In genomic region chr10:26435852-26436251, GRCh38 we compare ENCODE assay signal across 24 cellular contexts. TPM values are rescaled to one million over a fixed set of nuclear protein-coding genes. Genes with fewer than 3 reads are reported as not detected.
DNase-seq lines count a peak whose midpoint lies in the region; ATAC-seq and TF ChIP-seq lines count a peak whose summit lies in the region.
"Had no signal": no experiment of that assay in that cellular context is flagged by ENCODE, and none has a peak within 500 bp of the region (broad histone marks: within the 10 kb centered on the region; RNA-seq: fewer than 3 reads in every experiment).

No MANE protein-coding gene starts in this region.

- POLR2A ChIA-PET in OCI-LY7 (lab: Charles Lee), result interaction anchor here (0.6 to 1.9 kb wide), 6 partner anchors 13 to 111 kb away, joined by 3 to 4 read pairs (median 4); no protein-coding TSS in a partner anchor

- H3K4me1 ChIP-seq in OCI-LY7 (ENCODE audit: insufficient read depth, low read length, poor library complexity, severe bottlenecking) (peaks cover 27% of the 10 kb centered on the region), breast epithelium (no peaks in the 10 kb centered on the region)
- H3K4me1 ChIP-seq: thyroid gland had no signal

- peak overlapping the region; percentile 80; the same call in 1 of the 2 replicates for H2AFZ ChIP-seq in OCI-LY7 (ENCODE audit: low read length)

- peak overlapping the region; percentile 77 for H3K4me2 ChIP-seq in OCI-LY7 (ENCODE audit: low read length)
- H3K4me2 ChIP-seq: SK-N-SH had no signal

- H3K4me3 ChIP-seq in OCI-LY7 (ENCODE audit: low read depth, low read length, poor library complexity, severe bottlenecking) (peak overlapping the region; percentile 48), breast epithelium (no peak overlapping the region)
- H3K4me3 ChIP-seq: lower lobe of right lung, thyroid gland had no signal

- BruUV-seq in OCI-LY7 (replicated peaks; lab: Mats Ljungman, UMichigan), result no TSS peak

- TF ChIP-seq CTCF in OCI-LY7 (conservative IDR thresholded peaks at IDR 0.05; ENCODE audit: low read length), result no peak
- TF ChIP-seq CTCF in breast epithelium (IDR thresholded peaks at IDR 0.05), result no peak

- no peak for TF ChIP-seq POLR2A in breast epithelium (IDR thresholded peaks at IDR 0.05)

- H3K36me3 Mint-ChIP-seq in stimulated activated naive CD8-positive, alpha-beta T cell treated with anti-CD3 and anti-CD28 coated beads, Interleukin-15, Interleukin-2, amounts not matched to agents 100 ng/mL and 50 ng/mL, for 24 hours (ENCODE audit: low read depth), result peaks cover 6% of the 10 kb centered on the region
- H3K36me3 Mint-ChIP-seq: stimulated activated effector memory CD8-positive, alpha-beta T cell treated with anti-CD3 and anti-CD28 coated beads, Interleukin-12 subunit alpha, Interleukin-12 subunit beta, amount 100 ng/mL, for 72 hours had no signal

- intact Hi-C loops in OCI-LY7 (cut with micrococcal nuclease; ENCODE audit: unreplicated experiment) (loop anchor here (5.0 kb wide), 2 partner anchors 421 to 806 kb away; partner anchors contain the start of gene ACBD5), left colon (cut with DNase I, micrococcal nuclease) (no loop called here), breast epithelium (cut with DNase I; ENCODE audit: low total_unique reads) (loop anchor here (2.0 kb wide), 1 partner anchor 103 kb away; no protein-coding TSS in a partner anchor)

- no peaks in the 10 kb centered on the region for H4K20me1 ChIP-seq in OCI-LY7 (ENCODE audit: insufficient read depth, low read length)

- H3K9me3 Mint-ChIP-seq in stimulated activated naive CD8-positive, alpha-beta T cell treated with anti-CD3 and anti-CD28 coated beads, Interleukin-15, Interleukin-2, amounts not matched to agents 100 ng/mL and 50 ng/mL, for 24 hours, result no peaks in the 10 kb centered on the region
- H3K9me3 Mint-ChIP-seq: stimulated activated effector memory CD8-positive, alpha-beta T cell treated with anti-CD3 and anti-CD28 coated beads, Interleukin-12 subunit alpha, Interleukin-12 subunit beta, amount 100 ng/mL, for 72 hours had no signal

- H3K27ac ChIP-seq in OCI-LY7 (ENCODE audit: low read depth, low read length, poor library complexity, severe bottlenecking) (peak overlapping the region; percentile 92), breast epithelium (no peak overlapping the region)
- H3K27ac ChIP-seq: lower lobe of right lung, thyroid gland had no signal

- H3K36me3 ChIP-seq in OCI-LY7 (ENCODE audit: insufficient read depth, low read length), result peaks cover 22% of the 10 kb centered on the region
- no peaks in the 10 kb centered on the region for H3K36me3 ChIP-seq in breast epithelium
- H3K36me3 ChIP-seq: lower lobe of right lung, thyroid gland had no signal

- H3K9me3 ChIP-seq in OCI-LY7 (ENCODE audit: low read length) (no peaks in the 10 kb centered on the region), breast epithelium (no peaks in the 10 kb centered on the region)
- H3K9me3 ChIP-seq: lower lobe of right lung, SK-N-SH, thyroid gland had no signal

- peaks cover 38% of the 10 kb centered on the region for H3K4me1 Mint-ChIP-seq in stimulated activated naive CD8-positive, alpha-beta T cell treated with anti-CD3 and anti-CD28 coated beads, Interleukin-15, Interleukin-2, amounts not matched to agents 100 ng/mL and 50 ng/mL, for 24 hours (ENCODE audit: low read depth)

- DNase-seq in stimulated activated naive CD8-positive, alpha-beta T cell treated with anti-CD3 and anti-CD28 coated beads, Interleukin-15, Interleukin-2, amounts not matched to agents 100 U/mL and 50 U/mL, for 24 hours, result no peak
- DNase-seq in OCI-LY7 (ENCODE audit: low spot score) (peak; percentile 7), left lobe of liver (ENCODE audit: low spot score) (no peak), NCI-H1417 treated with DMSO at 0.1 percent for 48 hours (lab: John Stamatoyannopoulos, UW) (no peak), left colon (no peak), breast epithelium (ENCODE audit: low spot score in 2 of 2) (no peak)
- DNase-seq: activated CD4-positive, alpha-beta T cell treated with anti-CD3 and anti-CD28 coated beads for 1 hour; activated gamma-delta T cell treated with Interleukin-2 at 50 U/mL for 16 hours; aorta; central memory CD4-positive, alpha-beta T cell; COR-L47; foreskin fibroblast; Karpas-422; lower lobe of right lung; NCI-H187; nucleus accumbens; SK-N-SH; stimulated activated CD4-positive, alpha-beta T cell treated with anti-CD3 and anti-CD28 coated beads, Interleukin-1b, Interleukin-23, amount 100 ng/mL, for 48 hours; thyroid gland had no signal

- peak overlapping the region; percentile 61 for H3K27ac Mint-ChIP-seq in stimulated activated naive CD8-positive, alpha-beta T cell treated with anti-CD3 and anti-CD28 coated beads, Interleukin-15, Interleukin-2, amounts not matched to agents 100 ng/mL and 50 ng/mL, for 24 hours

- CTCF ChIA-PET in OCI-LY7 (lab: Charles Lee; ENCODE audit: unreplicated experiment), result no interaction called here

- H3K79me2 ChIP-seq in OCI-LY7 (ENCODE audit: insufficient read depth, low read depth, low read length), result peaks cover 45% of the 10 kb centered on the region

- no peaks in the 10 kb centered on the region for H3K27me3 Mint-ChIP-seq in stimulated activated naive CD8-positive, alpha-beta T cell treated with anti-CD3 and anti-CD28 coated beads, Interleukin-15, Interleukin-2, amounts not matched to agents 100 ng/mL and 50 ng/mL, for 24 hours

- no peak for ATAC-seq in stimulated activated naive CD8-positive, alpha-beta T cell treated with anti-CD3 and anti-CD28 coated beads, Interleukin-15, Interleukin-2, amounts not matched to agents 100 U/mL and 50 U/mL, for 24 hours
- ATAC-seq in left lobe of liver (peak; percentile 5), HG02973 (IDR thresholded peaks at IDR 0.05; ENCODE audit: unreplicated experiment) (no peak), left colon (no peak)
- ATAC-seq: lower lobe of right lung; stimulated activated effector memory CD8-positive, alpha-beta T cell treated with anti-CD3 and anti-CD28 coated beads, Interleukin-12 subunit alpha, Interleukin-12 subunit beta, amount 100 ng/mL, for 72 hours had no signal

- peaks cover 3 to 16% of the 10 kb centered on the region in 2 donors for H3K27me3 ChIP-seq in breast epithelium
- H3K27me3 ChIP-seq: thyroid gland had no signal

- no peak overlapping the region for H3K4me3 Mint-ChIP-seq in stimulated activated naive CD8-positive, alpha-beta T cell treated with anti-CD3 and anti-CD28 coated beads, Interleukin-15, Interleukin-2, amounts not matched to agents 100 ng/mL and 50 ng/mL, for 24 hours
- H3K4me3 Mint-ChIP-seq: stimulated activated effector memory CD8-positive, alpha-beta T cell treated with anti-CD3 and anti-CD28 coated beads, Interleukin-12 subunit alpha, Interleukin-12 subunit beta, amount 100 ng/mL, for 72 hours had no signal

- H3K9me2 ChIP-seq in OCI-LY7 (ENCODE audit: insufficient read depth, low read length), result no peaks in the 10 kb centered on the region
- H3K9me2 ChIP-seq: SK-N-SH had no signal

RNA-seq across cellular contexts. Expression of gene APBB1IP, which starts 2.3 kb away (rescaled TPM):
- total RNA-seq in OCI-LY7 (2014; rRNA removed; shearing (Covaris generic)), result 58.1 and 65.8 TPM in 2 replicates
- total RNA-seq in OCI-LY7 (2022) (167 and 196 TPM in 2 replicates), left lobe of liver (16.1 TPM), left colon (1 to 10 TPM; 2.0 to 4.6 TPM), breast epithelium (10 to 100 TPM in 1 of 3 donors, 1 to 10 TPM in 2; 3.5 to 30.1 (median 6.2) TPM)
- total RNA-seq: Daoy, pulmonary artery endothelial cell had no signal

Comparison
In these comparisons a context has a peak if more than half of its experiments do, and no peak if none do; other contexts are left out.
1. intact Hi-C loops: an anchor here in OCI-LY7 (5.0 kb wide) and breast epithelium (2.0 kb wide); none called in left colon.